Comparison of ENCODE assay signal across 15 cellular contexts in the genomic region with DNA sequence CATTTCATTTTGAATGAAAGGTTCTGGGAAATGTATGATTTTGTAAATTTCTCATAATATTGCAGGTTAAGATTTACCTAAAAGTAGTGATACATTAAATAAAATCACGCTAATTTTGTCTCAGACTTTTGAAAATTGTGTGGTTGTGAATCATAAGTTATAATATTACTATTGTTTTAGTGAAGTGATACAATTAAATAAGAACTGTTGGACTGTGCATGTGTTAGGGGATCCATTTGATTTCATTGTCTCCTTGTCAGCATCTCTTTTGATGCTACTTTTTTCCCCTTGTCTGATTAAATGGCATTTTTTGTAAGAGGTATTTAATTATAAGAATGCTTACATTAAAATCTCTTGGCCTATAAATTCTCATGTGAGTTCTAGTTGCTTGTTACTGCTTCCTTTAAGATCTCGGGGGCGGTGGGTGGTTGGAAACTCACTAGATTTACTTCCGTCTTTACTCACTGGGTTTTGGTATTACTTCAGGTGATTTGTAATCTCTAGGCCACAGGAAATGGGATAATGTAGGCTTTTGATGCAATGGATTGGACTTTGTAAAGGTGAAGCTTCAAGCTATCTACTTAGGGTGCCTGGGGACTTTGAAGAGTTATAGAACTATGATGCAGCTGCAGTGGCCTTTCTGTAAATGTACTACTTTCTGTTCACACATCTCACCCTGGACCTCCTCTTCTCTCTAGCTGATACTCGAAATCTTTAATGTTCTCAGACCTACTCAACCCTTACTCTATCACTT.
DNase-seq lines count a peak whose midpoint lies in the region; ATAC-seq and TF ChIP-seq lines count a peak whose summit lies in the region.
"Had no signal": no experiment of that assay in that cellular context is flagged by ENCODE, and none has a peak within 500 bp of the region (broad histone marks: within the 10 kb centered on the region; RNA-seq: fewer than 3 reads in every experiment).

No MANE protein-coding gene starts in this region.

- TF ChIP-seq CTCF in GM13977 (IDR thresholded peaks at IDR 0.05; ENCODE audit: extremely low read depth, insufficient read depth, missing control alignments), result no peak

- peaks cover 31% of the 10 kb centered on the region for H3K4me1 Mint-ChIP-seq in activated T-cell treated with anti-CD3 and anti-CD28 coated beads, Interleukin-2, amount 50 U/mL, for 4 hours (ENCODE audit: low read depth)
- H3K4me1 Mint-ChIP-seq: nephron had no signal

- H3K9ac ChIP-seq in GM23248, result no peak overlapping the region

- H3F3A ChIP-seq in GM23248 (ENCODE audit: insufficient read depth), result no peaks in the 10 kb centered on the region

- CTCF ChIA-PET in HEK293T (lab: Yijun Ruan, JAX), result no interaction called here

- no peaks in the 10 kb centered on the region for H3K27me3 ChIP-seq in GM23248 (replicated peaks; ENCODE audit: insufficient read depth)
- H3K27me3 ChIP-seq: suprapubic skin had no signal

- H3K9me2 ChIP-seq in GM23248 (ENCODE audit: insufficient read depth), result no peaks in the 10 kb centered on the region

- H3K9me3 ChIP-seq in GM23248 (ENCODE audit: low read depth), result no peaks in the 10 kb centered on the region
- H3K9me3 ChIP-seq: suprapubic skin had no signal

- in situ Hi-C loops in GM13977 (cut with MboI; ENCODE audit: low pct_unique_long_range_greater_than_20kb, low sequenced_read_pairs, unreplicated experiment), result no loop called here
- in situ Hi-C loops in GM23248 (cut with MboI), result no loop called here

- DNase-seq in GM13977 (ENCODE audit: low spot score) (peak; percentile 16), HEK293T (ENCODE audit: extremely low spot score) (no peak), GM23248 (no peak), occipital lobe (lab: John Stamatoyannopoulos, UW) (no peak)
- no peak for DNase-seq in activated T-cell treated with anti-CD3 and anti-CD28 coated beads, Interleukin-2, amount 50 U/mL, for 4 hours
- peak; percentile 54 for DNase-seq in stimulated activated CD4-positive, alpha-beta T cell treated with anti-CD3 and anti-CD28 coated beads, Interleukin-4, amount 100 ng/mL, for 24 hours
- DNase-seq: COR-L47, NCI-H1048, NCI-H524 treated with DMSO at 0.1 percent for 48 hours, Right ventricle myocardium superior, WERI-Rb-1 had no signal

- no peaks in the 10 kb centered on the region for H3K27me3 Mint-ChIP-seq in activated T-cell treated with anti-CD3 and anti-CD28 coated beads, Interleukin-2, amount 50 U/mL, for 4 hours (ENCODE audit: low read depth)

- POLR2A ChIA-PET in HEK293T (lab: Yijun Ruan, JAX), result no interaction called here

- H3K27ac ChIP-seq in GM23248, result no peak overlapping the region
- H3K27ac ChIP-seq: skin epidermis, suprapubic skin, WERI-Rb-1 had no signal

- H3K4me3 ChIP-seq in GM23248, result no peak overlapping the region
- H3K4me3 ChIP-seq: skin epidermis, suprapubic skin had no signal

- peaks cover 43% of the 10 kb centered on the region for H3K36me3 Mint-ChIP-seq in activated T-cell treated with anti-CD3 and anti-CD28 coated beads, Interleukin-2, amount 50 U/mL, for 4 hours (ENCODE audit: insufficient read depth)

- H3K9me3 Mint-ChIP-seq in activated T-cell treated with anti-CD3 and anti-CD28 coated beads, Interleukin-2, amount 50 U/mL, for 4 hours, result no peaks in the 10 kb centered on the region
- H3K9me3 Mint-ChIP-seq: nephron had no signal

- no peak overlapping the region for H3K4me2 ChIP-seq in GM23248 (ENCODE audit: unreplicated experiment)

- H3K79me2 ChIP-seq in GM23248 (ENCODE audit: insufficient read depth), result 0 out of 2 replicates have a peak, but pooled peaks cover 4% of the 10 kb centered on the region

- no peak overlapping the region for H3K4me3 Mint-ChIP-seq in activated T-cell treated with anti-CD3 and anti-CD28 coated beads, Interleukin-2, amount 50 U/mL, for 4 hours
- H3K4me3 Mint-ChIP-seq: nephron had no signal

- ATAC-seq in GM19351 (IDR thresholded peaks at IDR 0.05; ENCODE audit: unreplicated experiment), result peak; percentile 63
- ATAC-seq in activated T-cell treated with anti-CD3 and anti-CD28 coated beads, Interleukin-2, amount 50 U/mL, for 4 hours, result peak; percentile 90 to 93

- WGBS in GM23248 (ENCODE audit: low coverage in 1 of 2, low lambda C conversion rate in 2 of 2, missing lambda C conversion rate in 2 of 2), 2 experiments, result 93 to 98% methylated on average over 5 of the region's 5 CpGs

- H3K4me1 ChIP-seq in GM23248 (ENCODE audit: insufficient read depth), result no peaks in the 10 kb centered on the region
- H3K4me1 ChIP-seq: suprapubic skin had no signal

- no peak overlapping the region for H2AFZ ChIP-seq in GM23248

- H4K20me1 ChIP-seq in GM23248 (ENCODE audit: insufficient read depth), result no peaks in the 10 kb centered on the region

- H3K36me3 ChIP-seq in GM23248 (ENCODE audit: low read depth), result no peaks in the 10 kb centered on the region

TF ChIP-seq in HEK293T, 16 proteins besides CTCF, POLR2A, EP300 and RAD21:
- TF ChIP-seq FOXK2 (IDR thresholded peaks at IDR 0.05) (no peak), HDGF (IDR thresholded peaks at IDR 0.05; ENCODE audit: borderline replicate concordance) (no peak)

Comparison
In these comparisons a context has a peak if more than half of its experiments do, and no peak if none do; other contexts are left out.
1. DNase-seq: peak in GM13977 (single experiment) and stimulated activated CD4-positive, alpha-beta T cell treated with anti-CD3 and anti-CD28 coated beads, Interleukin-4, amount 100 ng/mL, for 24 hours (single experiment); none in activated T-cell treated with anti-CD3 and anti-CD28 coated beads, Interleukin-2, amount 50 U/mL, for 4 hours (single experiment), HEK293T (single experiment), GM23248 (single experiment) and occipital lobe (single experiment).